ENCODE assay signal across 28 cellular contexts in the genomic region with DNA sequence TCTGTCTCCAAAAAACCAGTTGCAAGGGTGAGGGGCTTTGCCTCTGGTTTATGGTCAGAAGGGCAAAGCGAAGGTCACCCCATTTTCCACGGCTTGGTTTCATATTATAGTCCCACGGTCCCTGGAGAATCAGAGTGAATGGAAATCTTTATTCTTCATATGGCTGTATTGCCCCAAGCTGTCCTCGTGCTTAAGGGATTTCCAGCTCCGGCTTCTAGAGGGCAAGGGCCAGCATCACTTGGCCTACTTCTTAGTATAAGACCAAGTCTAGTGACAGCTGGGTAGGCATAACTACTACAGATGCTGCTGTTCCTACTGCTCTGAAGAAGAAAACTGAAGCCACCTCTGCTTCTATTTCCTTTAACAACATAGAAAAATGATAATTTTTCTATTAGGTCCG.
"Had no signal": no experiment of that assay in that cellular context is flagged by ENCODE, and none has a peak within 500 bp of the region (broad histone marks: within the 10 kb centered on the region; RNA-seq: fewer than 3 reads in every experiment).

No MANE protein-coding gene starts in this region.

- H3K36me3 ChIP-seq: ascending aorta, breast epithelium, cardiac muscle cell, colonic mucosa, gastrocnemius medialis, heart left ventricle had no signal

- H3K4me3 ChIP-seq: ascending aorta, breast epithelium, cardiac muscle cell, colonic mucosa, gastrocnemius medialis, heart left ventricle had no signal

- H3K4me1 ChIP-seq: ascending aorta, breast epithelium, colonic mucosa, gastrocnemius medialis had no signal

- H3K9me3 ChIP-seq: ascending aorta, breast epithelium, colonic mucosa, gastrocnemius medialis, heart left ventricle had no signal

- ATAC-seq: activated naive CD4-positive, alpha-beta T cell treated with anti-CD3 and anti-CD28 coated beads, Interleukin-2, amount 50 U/mL, for 72 hours; activated T-cell treated with anti-CD3 and anti-CD28 coated beads, Interleukin-2, amount 50 U/mL, for 72 hours; esophagus mucosa; gastrocnemius medialis; heart left ventricle; WTC11 had no signal

- H3K27ac ChIP-seq: ascending aorta, breast epithelium, cardiac muscle cell, colonic mucosa, gastrocnemius medialis, heart left ventricle had no signal

- DNase-seq: activated CD4-positive, alpha-beta memory T cell treated with anti-CD3 and anti-CD28 coated beads, Interleukin-2, amount 10 ng/mL, durations not matched to agents 7 days and 5 days; activated CD4-positive, alpha-beta T cell treated with anti-CD3 and anti-CD28 coated beads for 1 hour; activated CD4-positive, alpha-beta T cell treated with anti-CD3 and anti-CD28 coated beads for 4 hours; activated CD4-positive, alpha-beta T cell treated with anti-CD3 and anti-CD28 coated beads, Interleukin-2, amount 10 ng/mL, durations not matched to agents 7 days and 5 days; activated CD4-positive, alpha-beta T cell treated with anti-CD3 and anti-CD28 coated beads, Interleukin-2, amount 50 U/mL, for 4 hours; activated CD8-positive, alpha-beta memory T cell treated with anti-CD3 and anti-CD28 coated beads, Interleukin-2, amount 50 U/mL, for 48 hours; activated gamma-delta T cell; activated naive CD4-positive, alpha-beta T cell; activated naive CD4-positive, alpha-beta T cell treated with anti-CD3 and anti-CD28 coated beads, Interleukin-2, amount 10 ng/mL, durations not matched to agents 7 days and 5 days; activated naive CD8-positive, alpha-beta T cell treated with anti-CD3 and anti-CD28 coated beads, Interleukin-2, amount 10 ng/mL, durations not matched to agents 7 days and 5 days; activated T-cell treated with anti-CD3 and anti-CD28 coated beads for 4 hours; activated T-cell treated with anti-CD3 and anti-CD28 coated beads, Interleukin-2, amount 50 U/mL, for 24 hours; activated T-cell treated with anti-CD3 and anti-CD28 coated beads, Interleukin-2, amount 50 U/mL, for 72 hours; central memory CD4-positive, alpha-beta T cell; cerebellar nuclear complex; colonic mucosa; effector CD8-positive, alpha-beta T cell; foreskin fibroblast; gastrocnemius medialis; glutamatergic neuron; heart left ventricle; T-helper 2 cell had no signal

- H3K27me3 ChIP-seq: ascending aorta, breast epithelium, cardiac muscle cell, colonic mucosa, gastrocnemius medialis, heart left ventricle had no signal
